16 cellular contexts compared by ENCODE assay signal in genomic region chr13:76968041-76968440, GRCh38. TPM values are rescaled to one million over a fixed set of nuclear protein-coding genes. Genes with fewer than 3 reads are reported as not detected.
DNase-seq lines count a peak whose midpoint lies in the region; ATAC-seq and TF ChIP-seq lines count a peak whose summit lies in the region.
"Had no signal": no experiment of that assay in that cellular context is flagged by ENCODE, and none has a peak within 500 bp of the region (broad histone marks: within the 10 kb centered on the region; RNA-seq: fewer than 3 reads in every experiment).

No MANE protein-coding gene starts in this region.

- H2AFZ ChIP-seq in Karpas-422 (ENCODE audit: low read length) = no peak overlapping the region

- intact Hi-C loops in Right ventricle myocardium inferior (cut with DNase I) = no loop called here

- H3K27ac ChIP-seq in Karpas-422 (ENCODE audit: low read length) = no peak overlapping the region
- H3K27ac ChIP-seq in tibial nerve = peak overlapping the region; percentile 6 to 89 (median 56)
- H3K27ac ChIP-seq: SJSA1 had no signal

- peaks cover 5 to 32% (median 20%) of the 10 kb centered on the region in 5 donors for H3K27me3 Mint-ChIP-seq in naive thymus-derived CD8-positive, alpha-beta T cell

- 89 to 100% methylated on average over 1 to 4 of the region's 6 CpGs for WGBS in tibial nerve, 2 donors

- H3K9ac ChIP-seq in Karpas-422 (ENCODE audit: low read length) = no peak overlapping the region

- no peak for TF ChIP-seq EP300 in tibial nerve (IDR thresholded peaks at IDR 0.05)

- no peaks in the 10 kb centered on the region for H3K9me2 ChIP-seq in Karpas-422 (replicated peaks; ENCODE audit: insufficient read depth, low read length)

- H3K27ac Mint-ChIP-seq in naive thymus-derived CD8-positive, alpha-beta T cell = peak overlapping the region in 1 of 10 donors; percentile 55
- H3K27ac Mint-ChIP-seq: H9 had no signal

- peaks cover 78% of the 10 kb centered on the region for H3K4me1 ChIP-seq in Karpas-422 (ENCODE audit: low read length)
- peaks cover 0 to 21% (median 10%) of the 10 kb centered on the region in 4 donors for H3K4me1 ChIP-seq in tibial nerve
- H3K4me1 ChIP-seq: SJSA1 had no signal

- POLR2A ChIA-PET in naive thymus-derived CD8-positive, alpha-beta T cell (lab: Charles Lee) = no interaction called here

- no peak for TF ChIP-seq POLR2A in tibial nerve (IDR thresholded peaks at IDR 0.05)

- no peak for TF ChIP-seq CTCF in tibial nerve (IDR thresholded peaks at IDR 0.05)

- H3K4me2 ChIP-seq in Karpas-422 (ENCODE audit: low read depth, low read length, poor library complexity, severe bottlenecking) = peak overlapping the region; percentile 77

- no peaks in the 10 kb centered on the region for H3K27me3 ChIP-seq in Karpas-422 (ENCODE audit: low read length)
- H3K27me3 ChIP-seq in tibial nerve = no peaks in the 10 kb centered on the region
- H3K27me3 ChIP-seq: SJSA1 had no signal

- ATAC-seq in Right ventricle myocardium inferior (no peak), HG03025 (IDR thresholded peaks at IDR 0.05; ENCODE audit: low FRiP score, unreplicated experiment) (no peak)
- ATAC-seq in naive thymus-derived CD8-positive, alpha-beta T cell = no peak

- H3K36me3 Mint-ChIP-seq in naive thymus-derived CD8-positive, alpha-beta T cell = peaks cover 0 to 3% (median 0%) of the 10 kb centered on the region in 3 donors
- H3K36me3 Mint-ChIP-seq: CD4-positive, CD25-positive, alpha-beta regulatory T cell had no signal

- H3K4me3 Mint-ChIP-seq in naive thymus-derived CD8-positive, alpha-beta T cell = no peak overlapping the region
- H3K4me3 Mint-ChIP-seq: CD4-positive, CD25-positive, alpha-beta regulatory T cell; H9 had no signal

- peaks cover 0 to 9% (median 4%) of the 10 kb centered on the region in 4 donors for H3K4me1 Mint-ChIP-seq in naive thymus-derived CD8-positive, alpha-beta T cell
- H3K4me1 Mint-ChIP-seq: CD4-positive, CD25-positive, alpha-beta regulatory T cell had no signal

- H4K20me1 ChIP-seq in Karpas-422 (ENCODE audit: insufficient read depth, low read depth, low read length) = no peaks in the 10 kb centered on the region

- no peaks in the 10 kb centered on the region for H3K9me3 ChIP-seq in Karpas-422 (ENCODE audit: low read length)
- no peaks in the 10 kb centered on the region for H3K9me3 ChIP-seq in tibial nerve
- H3K9me3 ChIP-seq: SJSA1 had no signal

- H3K4me3 ChIP-seq in Karpas-422 (ENCODE audit: low read length) (no peak overlapping the region), tibial nerve (no peak overlapping the region)
- H3K4me3 ChIP-seq: SJSA1 had no signal

- H3K79me2 ChIP-seq in Karpas-422 (ENCODE audit: low read length) = no peaks in the 10 kb centered on the region

- H3K36me3 ChIP-seq in Karpas-422 (ENCODE audit: insufficient read depth, low read length) = no peaks in the 10 kb centered on the region
- no peaks in the 10 kb centered on the region for H3K36me3 ChIP-seq in tibial nerve
- H3K36me3 ChIP-seq: SJSA1 had no signal

- DNase-seq in Karpas-422 = no peak
- DNase-seq in NCI-H524 treated with DMSO at 0.1 percent for 48 hours (lab: John Stamatoyannopoulos, UW) = peak; percentile 92
- DNase-seq in islet precursor cell = peak; percentile 54
- no peak for DNase-seq in tibial nerve (ENCODE audit: low spot score in 2 of 2)
- no peak for DNase-seq in Right ventricle myocardium inferior (ENCODE audit: missing footprints)
- DNase-seq in naive thymus-derived CD8-positive, alpha-beta T cell = no peak
- DNase-seq: Calu3; CD4-positive, CD25-positive, alpha-beta regulatory T cell; DMS79 treated with DMSO at 0.1 percent for 48 hours; H9; NCI-H1105 treated with DMSO at 0.1 percent for 48 hours; NCI-H187 treated with DMSO at 0.1 percent for 48 hours; NCI-H526; RPMI8226 had no signal

- peaks cover 0 to 2% (median 0%) of the 10 kb centered on the region in 9 donors for H3K9me3 Mint-ChIP-seq in naive thymus-derived CD8-positive, alpha-beta T cell
- H3K9me3 Mint-ChIP-seq: CD4-positive, CD25-positive, alpha-beta regulatory T cell; H9 had no signal

RNA-seq across cellular contexts. Expression of gene ACOD1, which starts 19.7 kb away (rescaled TPM):
- total RNA-seq in Karpas-422 (2014; rRNA removed; shearing (Covaris generic); ENCODE audit: low replicate concordance) = not detected in 2 replicates
- total RNA-seq in tibial nerve = not detected
- not detected for total RNA-seq in Right ventricle myocardium inferior
- not detected for total RNA-seq in naive thymus-derived CD8-positive, alpha-beta T cell
- polyA plus RNA-seq in naive thymus-derived CD8-positive, alpha-beta T cell = not detected
- total RNA-seq: Calu3; CD4-positive, CD25-positive, alpha-beta regulatory T cell; H9; SJSA1 had no signal
- polyA plus RNA-seq: CD4-positive, CD25-positive, alpha-beta regulatory T cell had no signal

RNA-seq across cellular contexts. Expression of gene CLN5, which starts 23.8 kb away (rescaled TPM):
- 11.8 and 18.7 TPM in 2 replicates for total RNA-seq in Karpas-422 (2014; rRNA removed; shearing (Covaris generic); ENCODE audit: low replicate concordance)
- total RNA-seq in tibial nerve = 10 to 100 TPM; 28.8 to 47.3 (median 35.1) TPM
- total RNA-seq in Right ventricle myocardium inferior = 17.6 TPM
- 10 to 100 TPM; 48.8 to 49.6 TPM for total RNA-seq in naive thymus-derived CD8-positive, alpha-beta T cell
- polyA plus RNA-seq in naive thymus-derived CD8-positive, alpha-beta T cell = 10 to 100 TPM; 16.9 to 30.8 (median 25.8) TPM

RNA-seq across cellular contexts. Expression of gene FBXL3, which starts 58.9 kb away (rescaled TPM):
- total RNA-seq in Karpas-422 (2014; rRNA removed; shearing (Covaris generic); ENCODE audit: low replicate concordance) = 49.0 and 56.8 TPM in 2 replicates
- total RNA-seq in tibial nerve (100 to 1,000 TPM; 156 to 223 (median 175) TPM), Right ventricle myocardium inferior (29.3 TPM)
- 100 to 1,000 TPM in 1 of 2 experiments, 10 to 100 TPM in 1; 96.5 to 106 TPM for total RNA-seq in naive thymus-derived CD8-positive, alpha-beta T cell
- polyA plus RNA-seq in naive thymus-derived CD8-positive, alpha-beta T cell = 10 to 100 TPM; 29.3 to 44.7 (median 32.6) TPM

Comparison
In these comparisons a context has a peak if more than half of its experiments do, and no peak if none do; other contexts are left out.
1. DNase-seq: peak in NCI-H524 treated with DMSO at 0.1 percent for 48 hours (single experiment) and islet precursor cell (single experiment); none in Karpas-422 (single experiment), tibial nerve (0 of 2), Right ventricle myocardium inferior (single experiment) and naive thymus-derived CD8-positive, alpha-beta T cell (0 of 10).